In genomic region chr4:17092990-17093880, GRCh38 we compare ENCODE assay signal across 14 cellular contexts.
DNase-seq lines count a peak whose midpoint lies in the region; ATAC-seq, FAIRE-seq and TF ChIP-seq lines count a peak whose summit lies in the region.
"Had no signal": no experiment of that assay in that cellular context is flagged by ENCODE, and none has a peak within 500 bp of the region (broad histone marks: within the 10 kb centered on the region; RNA-seq: fewer than 3 reads in every experiment).

No MANE protein-coding gene starts in this region.

- peak; percentile 7 for FAIRE-seq in bronchial epithelial cell (lab: Jason Lieb, UNC)

- TF ChIP-seq CTCF in bronchial epithelial cell (IDR thresholded peaks at IDR 0.05; ENCODE audit: insufficient read depth, low read length, severe bottlenecking) = no peak
- no peak for TF ChIP-seq CTCF in upper lobe of left lung (IDR thresholded peaks at IDR 0.05)

- no peak for TF ChIP-seq EP300 in upper lobe of left lung (IDR thresholded peaks at IDR 0.05)

- peak; percentile 92 for ATAC-seq in GM18858 (IDR thresholded peaks at IDR 0.05; ENCODE audit: unreplicated experiment)
- ATAC-seq in GM21515 (IDR thresholded peaks at IDR 0.05; ENCODE audit: unreplicated experiment) = peak; percentile 88
- ATAC-seq in HG03064 (IDR thresholded peaks at IDR 0.05; ENCODE audit: low read depth, unreplicated experiment) = peak; percentile 93
- ATAC-seq in upper lobe of left lung (ENCODE audit: low FRiP score in 2 of 2) = no peak
- ATAC-seq: PC-3, psoas muscle had no signal

- no peaks in the 10 kb centered on the region for H3K9me3 ChIP-seq in upper lobe of left lung
- H3K9me3 ChIP-seq: psoas muscle had no signal

- no peak for TF ChIP-seq POLR2A in upper lobe of left lung (IDR thresholded peaks at IDR 0.05)

- no peaks in the 10 kb centered on the region for H3K27me3 ChIP-seq in bronchial epithelial cell (ENCODE audit: control insufficient read depth, insufficient read depth, low read length)
- no peaks in the 10 kb centered on the region for H3K27me3 ChIP-seq in upper lobe of left lung

- H3K36me3 ChIP-seq in bronchial epithelial cell (ENCODE audit: control insufficient read depth, insufficient read depth, low read length) (no peaks in the 10 kb centered on the region), upper lobe of left lung (no peaks in the 10 kb centered on the region)
- H3K36me3 ChIP-seq: WERI-Rb-1 had no signal

- no peak overlapping the region for H3K27ac ChIP-seq in upper lobe of left lung
- H3K27ac ChIP-seq: coronary artery, psoas muscle, WERI-Rb-1 had no signal

- H3K4me1 ChIP-seq in upper lobe of left lung = peaks cover 4 to 6% (median 4%) of the 10 kb centered on the region in 4 donors
- H3K4me1 ChIP-seq: psoas muscle had no signal

- 64 to 68% methylated on average over 7 of the region's 7 CpGs for whole genome bisulfite sequencing in upper lobe of left lung, 2 donors

- no peak for DNase-seq in bronchial epithelial cell (ENCODE audit: low read depth)
- DNase-seq in NCI-H1436 (lab: John Stamatoyannopoulos, UW) = no peak
- DNase-seq in stimulated activated CD4-positive, alpha-beta T cell treated with anti-CD3 and anti-CD28 coated beads, Interleukin-1b, Interleukin-23, amount 100 ng/mL, for 48 hours = no peak
- DNase-seq in upper lobe of left lung = no peak
- DNase-seq in epidermal melanocyte (ENCODE audit: insufficient read length, low spot score) = no peak
- DNase-seq: CD8-positive, alpha-beta memory T cell; NCI-H1694; PC-3; psoas muscle; WERI-Rb-1 had no signal

- H3K4me3 ChIP-seq in bronchial epithelial cell (ENCODE audit: low read depth, low read length) = no peak overlapping the region
- no peak overlapping the region for H3K4me3 ChIP-seq in upper lobe of left lung
- H3K4me3 ChIP-seq: coronary artery, psoas muscle had no signal

Comparison
In these comparisons a context has a peak if more than half of its experiments do, and no peak if none do; other contexts are left out.
1. ATAC-seq: peak in GM18858 (single experiment), GM21515 (single experiment) and HG03064 (single experiment); none in upper lobe of left lung (0 of 2).